ENCODE assay signal across 1 cellular context in the genomic region with DNA sequence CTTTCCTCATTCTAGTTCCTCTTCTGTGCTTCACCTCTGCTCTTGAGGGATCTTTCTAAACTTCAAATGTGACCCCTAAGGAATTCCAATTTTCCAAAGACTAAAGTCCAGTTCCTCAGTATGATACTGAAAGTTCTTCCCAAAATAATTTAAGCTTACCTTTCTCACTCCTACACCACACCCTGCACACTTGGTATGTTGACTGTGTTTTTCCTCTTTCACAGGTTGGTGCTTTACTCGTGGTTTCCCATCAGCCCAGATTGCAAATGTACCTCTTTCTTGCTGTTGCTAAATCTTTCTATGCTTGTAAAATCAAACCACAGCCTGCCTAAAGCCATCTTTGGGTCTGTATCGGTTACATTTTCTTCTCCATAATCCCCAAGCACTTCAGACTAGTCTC.
TF ChIP-seq lines count a peak whose summit lies in the region.

No MANE protein-coding gene starts in this region.

TF ChIP-seq in IMR-90, 13 proteins besides CTCF, POLR2A, EP300 and RAD21 (continued from another document):
- TF ChIP-seq MXI1 (IDR thresholded peaks at IDR 0.05; ENCODE audit: borderline replicate concordance, low read depth, low read length) (no peak), RFX5 (IDR thresholded peaks at IDR 0.05; ENCODE audit: low read depth, low read length) (no peak), BHLHE40 (IDR thresholded peaks at IDR 0.05; ENCODE audit: low read depth, low read length) (no peak), MAFK (IDR thresholded peaks at IDR 0.05; ENCODE audit: low read depth, low read length) (no peak), SMC3 (IDR thresholded peaks at IDR 0.05; ENCODE audit: low read depth, low read length) (no peak), NFE2L2 (IDR thresholded peaks at IDR 0.05; ENCODE audit: low read depth, low read length) (no peak), MAZ (IDR thresholded peaks at IDR 0.05; ENCODE audit: borderline replicate concordance, low read depth, low read length) (no peak), CEBPB (IDR thresholded peaks at IDR 0.05; ENCODE audit: low read depth, low read length) (no peak)
- TF ChIP-seq, protein P1, sequence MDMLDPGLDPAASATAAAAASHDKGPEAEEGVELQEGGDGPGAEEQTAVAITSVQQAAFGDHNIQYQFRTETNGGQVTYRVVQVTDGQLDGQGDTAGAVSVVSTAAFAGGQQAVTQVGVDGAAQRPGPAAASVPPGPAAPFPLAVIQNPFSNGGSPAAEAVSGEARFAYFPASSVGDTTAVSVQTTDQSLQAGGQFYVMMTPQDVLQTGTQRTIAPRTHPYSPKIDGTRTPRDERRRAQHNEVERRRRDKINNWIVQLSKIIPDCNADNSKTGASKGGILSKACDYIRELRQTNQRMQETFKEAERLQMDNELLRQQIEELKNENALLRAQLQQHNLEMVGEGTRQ (IDR thresholded peaks at IDR 0.05; ENCODE audit: low read depth, low read length) = no peak
